In the genomic region with DNA sequence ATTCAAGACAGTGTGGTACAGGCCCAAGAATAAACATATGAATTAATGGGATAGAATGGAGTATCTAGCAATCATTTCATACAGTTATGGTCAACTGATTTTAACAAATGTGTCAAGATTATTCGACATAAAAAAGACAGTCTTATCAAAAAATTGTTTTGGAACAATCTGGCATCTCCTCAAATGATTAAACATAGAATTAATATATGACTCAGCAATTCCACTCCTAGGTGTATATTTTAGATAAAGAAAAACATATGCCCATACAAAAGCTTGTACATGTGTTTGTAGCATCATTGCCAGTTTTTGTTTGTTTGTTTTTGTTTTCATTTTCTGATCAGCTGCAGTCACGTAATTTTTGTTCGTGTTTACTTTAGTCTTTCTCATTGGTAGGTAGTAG, we compare ENCODE assay signal across 26 cellular contexts.
"Had no signal": no experiment of that assay in that cellular context is flagged by ENCODE, and none has a peak within 500 bp of the region (broad histone marks: within the 10 kb centered on the region; RNA-seq: fewer than 3 reads in every experiment).

No MANE protein-coding gene starts in this region.

- H3K27ac ChIP-seq: colonic mucosa, epithelial cell of prostate, esophagus squamous epithelium, gastrocnemius medialis, heart right ventricle, left lung, lower lobe of right lung had no signal

- ATAC-seq: effector memory CD8-positive, alpha-beta T cell; esophagus mucosa; gastrocnemius medialis; heart right ventricle; left cardiac atrium; left lung; left ventricle myocardium superior; lower lobe of right lung; mucosa of descending colon had no signal

- H3K9me3 ChIP-seq: colonic mucosa, esophagus squamous epithelium, gastrocnemius medialis, lower lobe of right lung, mucosa of descending colon had no signal

- H3K36me3 ChIP-seq: colonic mucosa, esophagus squamous epithelium, gastrocnemius medialis, heart right ventricle, left lung, lower lobe of right lung had no signal

- DNase-seq: colonic mucosa; cortex of kidney; effector CD8-positive, alpha-beta T cell; effector memory CD8-positive, alpha-beta T cell; endodermal cell; erythroblast; esophagus squamous epithelium; foreskin fibroblast; foreskin melanocyte; gastrocnemius medialis; glutamatergic neuron; head of caudate nucleus; heart right ventricle; hippocampal formation; left cardiac atrium; left lung; left ventricle myocardium superior; lower lobe of right lung; mesenchymal stem cell; mucosa of descending colon; naive B cell had no signal

- H3K27me3 ChIP-seq: colonic mucosa, esophagus squamous epithelium, gastrocnemius medialis, heart right ventricle, left lung had no signal

- FAIRE-seq: endometrium, islet of Langerhans, keratinocyte had no signal

- H3K4me1 ChIP-seq: colonic mucosa, esophagus squamous epithelium, gastrocnemius medialis, heart right ventricle, left lung, lower lobe of right lung had no signal

- H3K4me3 ChIP-seq: colonic mucosa, esophagus squamous epithelium, gastrocnemius medialis, heart right ventricle, left lung, lower lobe of right lung, mucosa of descending colon had no signal
